In the genomic region with DNA sequence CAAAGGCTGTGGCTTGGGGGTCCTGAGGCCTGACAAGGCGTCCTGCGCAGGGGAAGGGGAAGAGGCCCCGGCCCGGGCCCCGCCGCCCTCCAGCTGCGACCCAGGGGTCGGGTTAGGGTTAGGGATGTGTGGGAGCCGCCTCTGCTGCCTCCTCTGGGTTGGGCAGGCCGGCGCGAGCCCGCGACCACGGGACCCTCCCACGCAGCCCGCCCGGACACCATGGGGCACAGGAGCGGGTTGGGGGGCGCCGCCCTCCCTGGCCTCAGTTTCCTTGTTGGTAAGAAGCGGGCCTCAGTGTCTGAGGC, we compare ENCODE assay signal across 8 cellular contexts. TPM values are rescaled to one million over a fixed set of nuclear protein-coding genes. Genes with fewer than 3 reads are reported as not detected.
DNase-seq lines count a peak whose midpoint lies in the region; ATAC-seq and TF ChIP-seq lines count a peak whose summit lies in the region.

No MANE protein-coding gene starts in this region.

- H3K27me3 ChIP-seq in HL-60 (ENCODE audit: insufficient read depth, poor library complexity, severe bottlenecking), result no peaks in the 10 kb centered on the region
- H3K27me3 ChIP-seq in mucosa of rectum (ENCODE audit: control insufficient read depth in 2 of 2, insufficient read depth in 2 of 2, low read length in 2 of 2), result no peaks in the 10 kb centered on the region

- H3K4me1 ChIP-seq in mucosa of rectum (ENCODE audit: control insufficient read depth in 2 of 2, insufficient read depth in 2 of 2, low read length in 2 of 2), result peaks cover 8 to 9% of the 10 kb centered on the region in 2 donors

- TF ChIP-seq CTCF in HL-60 (IDR thresholded peaks at IDR 0.05; ENCODE audit: insufficient read depth, low read length), result no peak
- no peak for TF ChIP-seq CTCF in chondrocyte (IDR thresholded peaks at IDR 0.05)

- peak overlapping the region; percentile 99 for H3K4me3 ChIP-seq in HL-60 (replicated peaks; ENCODE audit: insufficient read depth, low read length)
- H3K4me3 ChIP-seq in mucosa of rectum (ENCODE audit: low read length in 2 of 2), result peak overlapping the region; percentile 80 to 86

- peaks cover 13 to 23% of the 10 kb centered on the region in 2 donors for H3K36me3 ChIP-seq in mucosa of rectum (ENCODE audit: control insufficient read depth in 2 of 2, insufficient read depth in 2 of 2, low read length in 2 of 2)

- DNase-seq in HL-60 (ENCODE audit: low read depth in 1 of 2, low spot score in 1 of 2) (no peak), chondrocyte (ENCODE audit: low spot score) (no peak), GM19240 (ENCODE audit: insufficient read length, low spot score) (no peak)
- DNase-seq in activated CD4-positive, CD25-positive, alpha-beta regulatory T cell treated with anti-CD3 and anti-CD28 coated beads, Interleukin-2, amount 50 U/mL, for 72 hours, result no peak

- peak overlapping the region; percentile 76 to 89 for H3K9ac ChIP-seq in mucosa of rectum (ENCODE audit: low read depth in 1 of 2, low read length in 2 of 2)

- H3K9me3 ChIP-seq in mucosa of rectum (ENCODE audit: control insufficient read depth in 2 of 2, low read length in 2 of 2), result no peaks in the 10 kb centered on the region

- H3K27me3 Mint-ChIP-seq in chondrocyte (ENCODE audit: low read depth), result no peaks in the 10 kb centered on the region

- ATAC-seq in GM18858 (IDR thresholded peaks at IDR 0.05; ENCODE audit: unreplicated experiment) (peak; percentile 6), HG02852 (IDR thresholded peaks at IDR 0.05; ENCODE audit: unreplicated experiment) (no peak), GM19023 (IDR thresholded peaks at IDR 0.05; ENCODE audit: unreplicated experiment) (no peak)

- peak overlapping the region; percentile 75 for H3K4me3 Mint-ChIP-seq in chondrocyte (ENCODE audit: unreplicated experiment)

- H3K4me1 Mint-ChIP-seq in chondrocyte (ENCODE audit: low read depth), result peaks cover 13% of the 10 kb centered on the region

- H3K36me3 Mint-ChIP-seq in chondrocyte (ENCODE audit: low read depth), result peaks cover 5% of the 10 kb centered on the region

- peak overlapping the region; percentile 73 for H3K27ac ChIP-seq in HL-60 (replicated peaks)
- peak overlapping the region; percentile 82 to 88 for H3K27ac ChIP-seq in mucosa of rectum (ENCODE audit: low read depth in 2 of 2, low read length in 2 of 2)

- H3K27ac Mint-ChIP-seq in chondrocyte (ENCODE audit: unreplicated experiment), result no peak overlapping the region

- H3K9me3 Mint-ChIP-seq in chondrocyte (ENCODE audit: low read depth), result no peaks in the 10 kb centered on the region

RNA-seq across cellular contexts. Expression of a gene that starts 0.4 kb away (rescaled TPM):
- total RNA-seq in chondrocyte, result 20.5 to 26.6 TPM (median 22.1 TPM) in 3 replicates

RNA-seq across cellular contexts. Expression of a gene that starts 13.5 kb away (rescaled TPM):
- total RNA-seq in chondrocyte, result 7.9 to 20.6 TPM (median 15.0 TPM) in 3 replicates

RNA-seq across cellular contexts. Expression of a gene that starts 14.2 kb away (rescaled TPM):
- total RNA-seq in chondrocyte, result 1.8 to 3.9 TPM (median 2.5 TPM) in 3 replicates

RNA-seq across cellular contexts. Expression of a gene that starts 19.5 kb away (rescaled TPM):
- 31.6 to 42.4 TPM (median 38.2 TPM) in 3 replicates for total RNA-seq in chondrocyte

RNA-seq across cellular contexts. Expression of a gene that starts 20.1 kb away (rescaled TPM):
- total RNA-seq in chondrocyte, result 0.41 TPM in 1 of 3 replicates, not detected in the others
